8 cellular contexts compared by ENCODE assay signal in genomic region chr12:132771126-132771838, GRCh38. TPM values are rescaled to one million over a fixed set of nuclear protein-coding genes. Genes with fewer than 3 reads are reported as not detected.
DNase-seq lines count a peak whose midpoint lies in the region; ATAC-seq and TF ChIP-seq lines count a peak whose summit lies in the region.

No MANE protein-coding gene starts in this region.

- ATAC-seq in GM21786 (IDR thresholded peaks at IDR 0.05; ENCODE audit: unreplicated experiment), result peak; percentile 46

- H3K4me3 ChIP-seq in fibroblast of villous mesenchyme (ENCODE audit: low read depth, low read length), result no peak overlapping the region

- DNase-seq in GF-D8 (lab: John Stamatoyannopoulos, UW), result peak; percentile 20
- DNase-seq in T-helper 9 cell, result peak; percentile 41
- DNase-seq in fibroblast of villous mesenchyme (ENCODE audit: low read depth), result peak; percentile 84
- no peak for DNase-seq in NCI-H2227 treated with DMSO at 0.1 percent for 48 hours (lab: John Stamatoyannopoulos, UW)
- DNase-seq in cerebellar cortex (ENCODE audit: low spot score), result no peak
- no peak for DNase-seq in C1 segment of cervical spinal cord (lab: John Stamatoyannopoulos, UW)
- no peak for DNase-seq in OCI-M1 (lab: John Stamatoyannopoulos, UW)

- TF ChIP-seq CTCF in fibroblast of villous mesenchyme (IDR thresholded peaks at IDR 0.05; ENCODE audit: insufficient read depth, low read depth, low read length), result no peak

RNA-seq across cellular contexts. Expression of gene ANKLE2, which starts 9.7 kb away (rescaled TPM):
- 94.4 and 118 TPM in 2 replicates for total RNA-seq in fibroblast of villous mesenchyme

RNA-seq across cellular contexts. Expression of gene GOLGA3, which starts 57.4 kb away (rescaled TPM):
- 133 and 148 TPM in 2 replicates for total RNA-seq in fibroblast of villous mesenchyme

Comparison
In these comparisons a context has a peak if more than half of its experiments do, and no peak if none do; other contexts are left out.
1. DNase-seq: peak in GF-D8 (single experiment), T-helper 9 cell (single experiment) and fibroblast of villous mesenchyme (single experiment); none in NCI-H2227 treated with DMSO at 0.1 percent for 48 hours (single experiment), cerebellar cortex (single experiment), C1 segment of cervical spinal cord (0 of 14) and OCI-M1 (single experiment).